Comparison of ENCODE assay signal across 8 cellular contexts in genomic region chr2:96117701-96118588, GRCh38. TPM values are rescaled to one million over a fixed set of nuclear protein-coding genes. Genes with fewer than 3 reads are reported as not detected.
DNase-seq lines count a peak whose midpoint lies in the region; ATAC-seq and TF ChIP-seq lines count a peak whose summit lies in the region.

No MANE protein-coding gene starts in this region.

- no peak overlapping the region for H2AFZ ChIP-seq in OCI-LY3 (ENCODE audit: low read depth, low read length)

- H3K36me3 Mint-ChIP-seq in activated naive CD4-positive, alpha-beta T cell treated with anti-CD3 and anti-CD28 coated beads, Interleukin-2, amount 10 ng/mL, durations not matched to agents 7 days and 5 days: no peaks in the 10 kb centered on the region
- peaks cover 12% of the 10 kb centered on the region for H3K36me3 Mint-ChIP-seq in glutamatergic neuron (ENCODE audit: unreplicated experiment)
- H3K36me3 Mint-ChIP-seq in stimulated activated memory B cell treated with anti-CD40 and anti-IgM and Interleukin-4, amounts not matched to agents 10 μg/mL and 1 μg/mL and 100 μg/mL, for 72 hours: no peaks in the 10 kb centered on the region

- H3K4me1 ChIP-seq in OCI-LY3 (ENCODE audit: low read length): peaks cover 5% of the 10 kb centered on the region

- H4K20me1 ChIP-seq in OCI-LY3 (ENCODE audit: insufficient read depth, low read length): no peaks in the 10 kb centered on the region

- H3K9ac ChIP-seq in OCI-LY3 (ENCODE audit: low read length): peak overlapping the region; percentile 36; the same call in 1 of the 2 replicates

- H3K4me1 Mint-ChIP-seq in activated naive CD4-positive, alpha-beta T cell treated with anti-CD3 and anti-CD28 coated beads, Interleukin-2, amount 10 ng/mL, durations not matched to agents 7 days and 5 days: peaks cover 15% of the 10 kb centered on the region
- peaks cover 2% of the 10 kb centered on the region for H3K4me1 Mint-ChIP-seq in glutamatergic neuron (ENCODE audit: low read depth, unreplicated experiment)
- H3K4me1 Mint-ChIP-seq in stimulated activated memory B cell treated with anti-CD40 and anti-IgM and Interleukin-4, amounts not matched to agents 10 μg/mL and 1 μg/mL and 100 μg/mL, for 72 hours: peaks cover 45% of the 10 kb centered on the region

- no peak for TF ChIP-seq POLR2A in GM18505 (IDR thresholded peaks at IDR 0.05; ENCODE audit: borderline replicate concordance, extremely low read depth, insufficient read depth, insufficient read length)

- no peaks in the 10 kb centered on the region for H3K9me3 Mint-ChIP-seq in activated naive CD4-positive, alpha-beta T cell treated with anti-CD3 and anti-CD28 coated beads, Interleukin-2, amount 10 ng/mL, durations not matched to agents 7 days and 5 days
- H3K9me3 Mint-ChIP-seq in glutamatergic neuron (ENCODE audit: unreplicated experiment): peaks cover 10% of the 10 kb centered on the region
- H3K9me3 Mint-ChIP-seq in stimulated activated memory B cell treated with anti-CD40 and anti-IgM and Interleukin-4, amounts not matched to agents 10 μg/mL and 1 μg/mL and 100 μg/mL, for 72 hours: no peaks in the 10 kb centered on the region

- peaks cover 28% of the 10 kb centered on the region for H3K27me3 ChIP-seq in OCI-LY3 (ENCODE audit: low read depth, low read length)

- H3K4me3 ChIP-seq in OCI-LY3 (ENCODE audit: low read length): peak overlapping the region; percentile 72

- H3K27ac ChIP-seq in OCI-LY3 (ENCODE audit: low read length): no peak overlapping the region

- H3K27me3 Mint-ChIP-seq in activated naive CD4-positive, alpha-beta T cell treated with anti-CD3 and anti-CD28 coated beads, Interleukin-2, amount 10 ng/mL, durations not matched to agents 7 days and 5 days: peaks cover 94% of the 10 kb centered on the region
- peaks cover 21% of the 10 kb centered on the region for H3K27me3 Mint-ChIP-seq in glutamatergic neuron (ENCODE audit: unreplicated experiment)
- H3K27me3 Mint-ChIP-seq in stimulated activated memory B cell treated with anti-CD40 and anti-IgM and Interleukin-4, amounts not matched to agents 10 μg/mL and 1 μg/mL and 100 μg/mL, for 72 hours: peaks cover 62% of the 10 kb centered on the region

- no peak overlapping the region for H3K27ac Mint-ChIP-seq in activated naive CD4-positive, alpha-beta T cell treated with anti-CD3 and anti-CD28 coated beads, Interleukin-2, amount 10 ng/mL, durations not matched to agents 7 days and 5 days
- H3K27ac Mint-ChIP-seq in glutamatergic neuron (ENCODE audit: unreplicated experiment): no peak overlapping the region
- H3K27ac Mint-ChIP-seq in stimulated activated memory B cell treated with anti-CD40 and anti-IgM and Interleukin-4, amounts not matched to agents 10 μg/mL and 1 μg/mL and 100 μg/mL, for 72 hours: no peak overlapping the region

- peak overlapping the region; percentile 63 for H3K4me3 Mint-ChIP-seq in activated naive CD4-positive, alpha-beta T cell treated with anti-CD3 and anti-CD28 coated beads, Interleukin-2, amount 10 ng/mL, durations not matched to agents 7 days and 5 days
- peak overlapping the region; percentile 59 for H3K4me3 Mint-ChIP-seq in glutamatergic neuron (ENCODE audit: unreplicated experiment)
- H3K4me3 Mint-ChIP-seq in stimulated activated memory B cell treated with anti-CD40 and anti-IgM and Interleukin-4, amounts not matched to agents 10 μg/mL and 1 μg/mL and 100 μg/mL, for 72 hours: peak overlapping the region; percentile 75

- H3K9me3 ChIP-seq in OCI-LY3 (ENCODE audit: insufficient read depth, low read length): no peaks in the 10 kb centered on the region

- peak overlapping the region; percentile 87 for H3K4me2 ChIP-seq in OCI-LY3 (ENCODE audit: low read length)

- no peaks in the 10 kb centered on the region for H3K36me3 ChIP-seq in OCI-LY3 (replicated peaks; ENCODE audit: low read depth, low read length)

- no peak for DNase-seq in activated naive CD4-positive, alpha-beta T cell treated with anti-CD3 and anti-CD28 coated beads, Interleukin-2, amount 10 ng/mL, durations not matched to agents 7 days and 5 days
- no peak for DNase-seq in activated naive CD4-positive, alpha-beta T cell (lab: John Stamatoyannopoulos, UW)
- DNase-seq in glutamatergic neuron: no peak
- DNase-seq in RKO (ENCODE audit: low spot score): no peak
- no peak for DNase-seq in DMS79 (lab: John Stamatoyannopoulos, UW)

- CTCF ChIA-PET in activated naive CD4-positive, alpha-beta T cell treated with anti-CD3 and anti-CD28 coated beads, Interleukin-2, amount 10 ng/mL, durations not matched to agents 7 days and 5 days (lab: Charles Lee): interaction anchor here (0.7 to 3.5 kb wide), 15 partner anchors 10 to 125 kb away, joined by 3 to 29 read pairs (median 4); partner anchors contain the start of gene ANKRD36C

- ATAC-seq in stimulated activated memory B cell treated with anti-CD40 and anti-IgM and Interleukin-4, amounts not matched to agents 10 μg/mL and 1 μg/mL and 100 μg/mL, for 72 hours: no peak
- no peak for ATAC-seq in GM18505 (IDR thresholded peaks at IDR 0.05; ENCODE audit: unreplicated experiment)

- TF ChIP-seq CTCF in OCI-LY3 (IDR thresholded peaks at IDR 0.05; ENCODE audit: low read depth, low read length) (no peak), glutamatergic neuron (IDR thresholded peaks at IDR 0.05; ENCODE audit: partially characterized antibody, unreplicated experiment) (no peak)

- H3K79me2 ChIP-seq in OCI-LY3 (ENCODE audit: low read length): no peaks in the 10 kb centered on the region

RNA-seq across cellular contexts. Expression of gene ADRA2B, which starts 1.6 kb away (rescaled TPM):
- 0.91 TPM for total RNA-seq in glutamatergic neuron (ENCODE audit: unreplicated experiment)

RNA-seq across cellular contexts. Expression of gene ASTL, which starts 20.4 kb away (rescaled TPM):
- not detected for total RNA-seq in glutamatergic neuron (ENCODE audit: unreplicated experiment)

RNA-seq across cellular contexts. Expression of gene DUSP2, which starts 27.3 kb away (rescaled TPM):
- total RNA-seq in glutamatergic neuron (ENCODE audit: unreplicated experiment): 0.34 TPM
